In genomic region chr2:235676536-235676799, GRCh38 we compare ENCODE assay signal across 16 cellular contexts.
"Had no signal": no experiment of that assay in that cellular context is flagged by ENCODE, and none has a peak within 500 bp of the region (broad histone marks: within the 10 kb centered on the region; RNA-seq: fewer than 3 reads in every experiment).

No MANE protein-coding gene starts in this region.

- H3K27ac Mint-ChIP-seq: activated naive CD4-positive, alpha-beta T cell treated with anti-CD3 and anti-CD28 coated beads, Interleukin-2, amount 50 U/mL, for 72 hours; activated T-cell treated with anti-CD3 and anti-CD28 coated beads, Interleukin-2, amount 50 U/mL, for 24 hours; activated T-helper 17 cell treated with anti-CD3 and anti-CD28 coated beads, Interleukin-2, amount 50 U/mL, for 72 hours; natural killer cell; progenitor cell of endocrine pancreas had no signal

- ATAC-seq: activated naive CD4-positive, alpha-beta T cell treated with anti-CD3 and anti-CD28 coated beads, Interleukin-2, amount 50 U/mL, for 72 hours; left lung; natural killer cell; stimulated activated naive CD8-positive, alpha-beta T cell treated with anti-CD3 and anti-CD28 coated beads, Interleukin-15, Interleukin-2, amounts not matched to agents 100 U/mL and 50 U/mL, for 24 hours had no signal

- H3K36me3 ChIP-seq: brain microvascular endothelial cell, left lung, upper lobe of left lung had no signal

- H3K4me3 ChIP-seq: left lung, lung, upper lobe of left lung had no signal

- H3K9me3 Mint-ChIP-seq: activated naive CD4-positive, alpha-beta T cell treated with anti-CD3 and anti-CD28 coated beads, Interleukin-2, amount 50 U/mL, for 72 hours; activated T-cell treated with anti-CD3 and anti-CD28 coated beads, Interleukin-2, amount 50 U/mL, for 24 hours; activated T-helper 17 cell treated with anti-CD3 and anti-CD28 coated beads, Interleukin-2, amount 50 U/mL, for 72 hours; central memory CD8-positive, alpha-beta T cell; immature natural killer cell; natural killer cell had no signal

- H3K9me3 ChIP-seq: left lung, upper lobe of left lung had no signal

- H3K27me3 ChIP-seq: brain microvascular endothelial cell, upper lobe of left lung had no signal

- H3K36me3 Mint-ChIP-seq: activated naive CD4-positive, alpha-beta T cell treated with anti-CD3 and anti-CD28 coated beads, Interleukin-2, amount 50 U/mL, for 72 hours; natural killer cell had no signal

- H3K4me3 Mint-ChIP-seq: activated T-cell treated with anti-CD3 and anti-CD28 coated beads, Interleukin-2, amount 50 U/mL, for 24 hours; activated T-helper 17 cell treated with anti-CD3 and anti-CD28 coated beads, Interleukin-2, amount 50 U/mL, for 72 hours; central memory CD8-positive, alpha-beta T cell; immature natural killer cell; natural killer cell had no signal

- DNase-seq: activated CD4-positive, alpha-beta T cell treated with anti-CD3 and anti-CD28 coated beads for 1 hour; activated T-cell treated with anti-CD3 and anti-CD28 coated beads, Interleukin-2, amount 50 U/mL, for 24 hours; aorta; immature natural killer cell; left lung; natural killer cell; retina; stimulated activated CD4-positive, alpha-beta T cell treated with anti-CD3 and anti-CD28 coated beads, Interleukin-4, amount 100 ng/mL, for 4 hours; stimulated activated naive CD8-positive, alpha-beta T cell treated with anti-CD3 and anti-CD28 coated beads, Interleukin-15, Interleukin-2, amounts not matched to agents 100 U/mL and 50 U/mL, for 24 hours; upper lobe of left lung had no signal

- H3K27ac ChIP-seq: brain microvascular endothelial cell, left lung, upper lobe of left lung had no signal

- H3K4me1 ChIP-seq: left lung had no signal
